ENCODE assay signal across 12 cellular contexts in genomic region chr19:40702337-40703012, GRCh38. TPM values are rescaled to one million over a fixed set of nuclear protein-coding genes. Genes with fewer than 3 reads are reported as not detected.
A peak's percentile ranks its signal among the peaks of the same experiment; 100 is the strongest.
DNase-seq lines count a peak whose midpoint lies in the region; ATAC-seq, FAIRE-seq and TF ChIP-seq lines count a peak whose summit lies in the region.
"Had no signal": no experiment of that assay in that cellular context is flagged by ENCODE, and none has a peak within 500 bp of the region (broad histone marks: within the 10 kb centered on the region; RNA-seq: fewer than 3 reads in every experiment).

No MANE protein-coding gene starts in this region.

- no TSS peak for BruUV-seq in Caco-2 (replicated peaks; lab: Mats Ljungman, UMichigan)

- POLR2A ChIA-PET in Caco-2 (lab: Charles Lee), result interaction anchor here (1.1 to 1.2 kb wide), 2 partner anchors 12 to 15 kb away, joined by 3 to 5 read pairs; partner anchors contain the start of genes ITPKC and NUMBL

- H3K4me3 Mint-ChIP-seq in Caco-2 (ENCODE audit: unreplicated experiment), result no peak overlapping the region
- no peak overlapping the region for H3K4me3 Mint-ChIP-seq in natural killer cell
- H3K4me3 Mint-ChIP-seq: immature natural killer cell had no signal

- TF ChIP-seq CTCF in Caco-2 (IDR thresholded peaks at IDR 0.05; ENCODE audit: insufficient read depth in 1 of 2, low read depth in 1 of 2, low read length in 1 of 2, severe bottlenecking in 1 of 2, unreplicated experiment in 1 of 2) (peak; percentile 26 to 54), mucosa of descending colon (IDR thresholded peaks at IDR 0.05) (no peak), natural killer cell (IDR thresholded peaks at IDR 0.05) (no peak)

- no peak for FAIRE-seq in urothelium cell line (lab: Jason Lieb, UNC)

- H3K36me3 Mint-ChIP-seq in Caco-2 (ENCODE audit: insufficient read depth, unreplicated experiment) (peaks cover 30% of the 10 kb centered on the region), natural killer cell (peaks cover 7% of the 10 kb centered on the region)

- no peaks in the 10 kb centered on the region for H3K27me3 Mint-ChIP-seq in Caco-2 (ENCODE audit: insufficient read depth, unreplicated experiment)
- H3K27me3 Mint-ChIP-seq in natural killer cell (ENCODE audit: low read depth in 2 of 2), result no peaks in the 10 kb centered on the region
- H3K27me3 Mint-ChIP-seq: IgD-negative memory B cell had no signal

- H3K9me3 Mint-ChIP-seq in Caco-2 (ENCODE audit: unreplicated experiment) (no peaks in the 10 kb centered on the region), natural killer cell (no peaks in the 10 kb centered on the region)
- H3K9me3 Mint-ChIP-seq: IgD-negative memory B cell, immature natural killer cell had no signal

- no peaks in the 10 kb centered on the region for H3K4me1 Mint-ChIP-seq in Caco-2 (ENCODE audit: low read depth, unreplicated experiment)
- H3K4me1 Mint-ChIP-seq in natural killer cell, result peaks cover 0 to 9% of the 10 kb centered on the region in 2 donors
- H3K4me1 Mint-ChIP-seq: IgD-negative memory B cell, immature natural killer cell had no signal

- peak in 1 of 2 experiments; percentile 45 for DNase-seq in Caco-2
- DNase-seq in NCI-H82 treated with DMSO at 0.1 percent for 48 hours (lab: John Stamatoyannopoulos, UW; ENCODE audit: unreplicated experiment), result peak; percentile 54
- DNase-seq in ecto neural progenitor cell (ENCODE audit: low spot score), result peak; percentile 81
- DNase-seq in mucosa of descending colon, result peak in 2 of 3 donors; percentile 41
- no peak for DNase-seq in urothelium cell line (ENCODE audit: low spot score)
- no peak for DNase-seq in natural killer cell
- DNase-seq: activated naive CD4-positive, alpha-beta T cell; DMS153; immature natural killer cell had no signal

- CTCF ChIA-PET in Caco-2 (lab: Charles Lee), result interaction anchor here (0.6 to 1.1 kb wide), 3 partner anchors 12 to 375 kb away, joined by 5 to 7 read pairs (median 5); partner anchors contain the start of gene NUMBL

- intact Hi-C loops in Caco-2 (cut with micrococcal nuclease; ENCODE audit: unreplicated experiment) (no loop called here), mucosa of descending colon (cut with DNase I, micrococcal nuclease) (no loop called here), natural killer cell (cut with micrococcal nuclease) (no loop called here)

- H3K9me3 ChIP-seq in Caco-2 (no peaks in the 10 kb centered on the region), mucosa of descending colon (no peaks in the 10 kb centered on the region)

- ATAC-seq in mucosa of descending colon (peak; percentile 67), HG02884 (IDR thresholded peaks at IDR 0.05; ENCODE audit: unreplicated experiment) (no peak), GM21576 (IDR thresholded peaks at IDR 0.05; ENCODE audit: unreplicated experiment) (no peak), natural killer cell (no peak)

- no peaks in the 10 kb centered on the region for H3K27me3 ChIP-seq in Caco-2 (replicated peaks; ENCODE audit: control insufficient read depth, insufficient read depth, low read length)

- no peak overlapping the region for H3K27ac Mint-ChIP-seq in Caco-2 (ENCODE audit: unreplicated experiment)
- H3K27ac Mint-ChIP-seq in natural killer cell, result peak overlapping the region in 1 of 2 donors; percentile 48
- H3K27ac Mint-ChIP-seq: IgD-negative memory B cell had no signal

- H3K4me3 ChIP-seq in Caco-2 (ENCODE audit: low read depth, low read length) (no peak overlapping the region), mucosa of descending colon (no peak overlapping the region)

- H3K4me1 ChIP-seq in Caco-2, result no peaks in the 10 kb centered on the region
- H3K4me1 ChIP-seq in mucosa of descending colon (ENCODE audit: low read depth), result no peaks in the 10 kb centered on the region

- H3K36me3 ChIP-seq in Caco-2 (ENCODE audit: control insufficient read depth, insufficient read depth, low read length), result peaks cover 7% of the 10 kb centered on the region
- peaks cover 3% of the 10 kb centered on the region for H3K36me3 ChIP-seq in mucosa of descending colon (ENCODE audit: low read depth)

RNA-seq across cellular contexts. Expression of gene NUMBL, which starts 12.0 kb away (rescaled TPM):
- total RNA-seq in Caco-2 (2022), result 21.1 and 22.0 TPM in 2 replicates
- 10 to 100 TPM; 10.2 to 39.7 (median 16.9) TPM for total RNA-seq in mucosa of descending colon
- total RNA-seq in natural killer cell, result 10 to 100 TPM in 2 of 3 donors, 1 to 10 TPM in 1; 9.9 to 19.5 (median 10.2) TPM

RNA-seq across cellular contexts. Expression of gene COQ8B, which starts 14.2 kb away (rescaled TPM):
- total RNA-seq in Caco-2 (2022) (30.9 and 35.7 TPM in 2 replicates), mucosa of descending colon (10 to 100 TPM; 29.9 to 49.2 (median 39.3) TPM), natural killer cell (10 to 100 TPM; 31.8 to 46.7 (median 39.6) TPM)

RNA-seq across cellular contexts. Expression of gene ITPKC, which starts 14.4 kb away (rescaled TPM):
- total RNA-seq in Caco-2 (2022) (28.5 and 31.2 TPM in 2 replicates), mucosa of descending colon (10 to 100 TPM; 22.1 to 26.1 (median 23.2) TPM), natural killer cell (10 to 100 TPM in 2 of 3 donors, 1 to 10 TPM in 1; 8.7 to 11.1 (median 11.0) TPM)

RNA-seq across cellular contexts. Expression of gene ACTMAP, which starts 47.8 kb away (rescaled TPM):
- 28.0 and 29.2 TPM in 2 replicates for total RNA-seq in Caco-2 (2022)
- 10 to 100 TPM; 10.9 to 16.7 (median 13.8) TPM for total RNA-seq in mucosa of descending colon
- total RNA-seq in natural killer cell, result 1 to 10 TPM; 5.9 to 9.6 (median 8.2) TPM

RNA-seq across cellular contexts. Expression of gene SNRPA, which starts 48.5 kb away (rescaled TPM):
- total RNA-seq in Caco-2 (2022) (133 and 134 TPM in 2 replicates), mucosa of descending colon (10 to 100 TPM; 54.0 to 81.7 (median 59.9) TPM), natural killer cell (10 to 100 TPM; 56.2 to 65.9 (median 60.9) TPM)

Comparison
In these comparisons a context has a peak if more than half of its experiments do, and no peak if none do; other contexts are left out.
1. DNase-seq: peak in NCI-H82 treated with DMSO at 0.1 percent for 48 hours (single experiment), ecto neural progenitor cell (single experiment) and mucosa of descending colon (2 of 3); none in urothelium cell line (single experiment) and natural killer cell (single experiment).
2. CTCF ChIP-seq: peak in Caco-2 (2 of 2); none in mucosa of descending colon (single experiment) and natural killer cell (single experiment).